In genomic region chr1:92968138-92969032, GRCh38 we compare ENCODE assay signal across 8 cellular contexts. TPM values are rescaled to one million over a fixed set of nuclear protein-coding genes. Genes with fewer than 3 reads are reported as not detected.
DNase-seq lines count a peak whose midpoint lies in the region; ATAC-seq and TF ChIP-seq lines count a peak whose summit lies in the region.

No MANE protein-coding gene starts in this region.

- no peak overlapping the region for H3K27ac ChIP-seq in hepatocyte

- DNase-seq in AG08395 (ENCODE audit: low spot score) (peak; percentile 28), GM12864 (ENCODE audit: low read depth) (no peak), RPMI8226 (peak; percentile 67), hepatocyte (ENCODE audit: low spot score) (no peak), pons (ENCODE audit: low spot score) (no peak)
- no peak for DNase-seq in stimulated activated CD4-positive, alpha-beta T cell treated with anti-CD3 and anti-CD28 coated beads, Interleukin-4, amount 100 ng/mL, for 4 hours
- no peak for DNase-seq in NK-92 treated with Interleukin-12 subunit alpha and Interleukin-12 subunit beta, amount 100 ng/mL, for 24 hours (lab: John Stamatoyannopoulos, UW)

- no peaks in the 10 kb centered on the region for H4K20me1 ChIP-seq in hepatocyte (ENCODE audit: insufficient read depth, poor library complexity, severe bottlenecking)

- H3K4me1 ChIP-seq in hepatocyte (ENCODE audit: insufficient read depth): no peaks in the 10 kb centered on the region

- H3K36me3 ChIP-seq in hepatocyte (replicated peaks; ENCODE audit: insufficient read depth, low read depth): no peaks in the 10 kb centered on the region

- no peaks in the 10 kb centered on the region for H3K79me2 ChIP-seq in hepatocyte

- no peak overlapping the region for H3K4me3 ChIP-seq in GM12864 (ENCODE audit: low read depth, low read length)
- no peak overlapping the region for H3K4me3 ChIP-seq in hepatocyte

- no peak overlapping the region for H3K4me2 ChIP-seq in hepatocyte

- no peaks in the 10 kb centered on the region for H3K9me3 ChIP-seq in hepatocyte (ENCODE audit: low read depth)

- TF ChIP-seq CTCF in GM12864 (IDR thresholded peaks at IDR 0.05; ENCODE audit: low read depth, low read length, missing control alignments): peak; percentile 67
- TF ChIP-seq CTCF in hepatocyte (IDR thresholded peaks at IDR 0.05; ENCODE audit: poor library complexity): peak; percentile 49

- H3K9me2 ChIP-seq in hepatocyte (replicated peaks; ENCODE audit: insufficient read depth): no peaks in the 10 kb centered on the region

- no peaks in the 10 kb centered on the region for H3K27me3 ChIP-seq in hepatocyte

- no peak overlapping the region for H2AFZ ChIP-seq in hepatocyte

- ATAC-seq in HG02852 (IDR thresholded peaks at IDR 0.05; ENCODE audit: unreplicated experiment): peak; percentile 70

- WGBS in hepatocyte (ENCODE audit: low lambda C conversion rate, missing lambda C conversion rate): 50% methylated on average over 2 of the region's 2 CpGs

RNA-seq across cellular contexts. Expression of gene DIPK1A, which starts 7.1 kb away (rescaled TPM):
- total RNA-seq in hepatocyte: 19.7 and 21.2 TPM in 2 replicates
- polyA plus RNA-seq in hepatocyte: 16.1 and 18.0 TPM in 2 replicates

Comparison
In these comparisons a context has a peak if more than half of its experiments do, and no peak if none do; other contexts are left out.
1. DNase-seq: peak in AG08395 (single experiment) and RPMI8226 (single experiment); none in GM12864 (single experiment), hepatocyte (single experiment), stimulated activated CD4-positive, alpha-beta T cell treated with anti-CD3 and anti-CD28 coated beads, Interleukin-4, amount 100 ng/mL, for 4 hours (0 of 2), NK-92 treated with Interleukin-12 subunit alpha and Interleukin-12 subunit beta, amount 100 ng/mL, for 24 hours (single experiment) and pons (single experiment).